Comparison of ENCODE assay signal across 8 cellular contexts in genomic region chr1:235867903-235868469, GRCh38. TPM values are rescaled to one million over a fixed set of nuclear protein-coding genes. Genes with fewer than 3 reads are reported as not detected.
DNase-seq lines count a peak whose midpoint lies in the region; ATAC-seq and TF ChIP-seq lines count a peak whose summit lies in the region.

No MANE protein-coding gene starts in this region.

- H3K4me1 ChIP-seq in adrenal gland (replicated peaks in 1 of 2), result peaks cover 11 to 37% of the 10 kb centered on the region in 2 donors

- ATAC-seq in omental fat pad (ENCODE audit: low FRiP score) (no peak), GM18873 (IDR thresholded peaks at IDR 0.05; ENCODE audit: low FRiP score, unreplicated experiment) (no peak)

- H3K4me3 ChIP-seq in MG63 (peak overlapping the region; percentile 72; the same call in 1 of the 2 replicates), adrenal gland (peak overlapping the region in 1 of 4 donors; percentile 69)

- no peak for TF ChIP-seq POLR2A in adrenal gland (IDR thresholded peaks at IDR 0.05)

- TF ChIP-seq CTCF in adrenal gland (IDR thresholded peaks at IDR 0.05) (no peak), neural crest cell (conservative IDR thresholded peaks at IDR 0.05) (no peak), omental fat pad (IDR thresholded peaks at IDR 0.05) (no peak)

- peaks cover 30% of the 10 kb centered on the region for H3K27me3 Mint-ChIP-seq in neural crest cell (ENCODE audit: low read depth)

- H3K36me3 Mint-ChIP-seq in neural crest cell (ENCODE audit: low read depth), result no peaks in the 10 kb centered on the region

- H3K9me3 Mint-ChIP-seq in neural crest cell, result no peaks in the 10 kb centered on the region

- H3K27ac Mint-ChIP-seq in neural crest cell (ENCODE audit: unreplicated experiment), result no peak overlapping the region

- peaks cover 24% of the 10 kb centered on the region for H3K4me1 Mint-ChIP-seq in neural crest cell

- H3K4me3 Mint-ChIP-seq in neural crest cell, result peak overlapping the region; percentile 96

- intact Hi-C loops in adrenal gland (cut with DNase I), result loop anchor here in 1 of 2 donors (5.0 kb wide), 1 partner anchor 104 kb away; no protein-coding TSS in a partner anchor

- no peaks in the 10 kb centered on the region for H3K27me3 ChIP-seq in MG63
- no peaks in the 10 kb centered on the region for H3K27me3 ChIP-seq in adrenal gland

- peak; percentile 29 for DNase-seq in stimulated activated CD8-positive, alpha-beta memory T cell treated with anti-CD3 and anti-CD28 coated beads, Interleukin-12 subunit alpha, Interleukin-12 subunit beta, amount 100 ng/mL, for 1 hour (ENCODE audit: low read depth)
- DNase-seq in stimulated activated CD8-positive, alpha-beta memory T cell treated with anti-CD3 and anti-CD28 coated beads, Interleukin-4, amount 100 ng/mL, for 48 hours, result no peak
- DNase-seq in MG63 (no peak), adrenal gland (no peak), neural crest cell (ENCODE audit: low read depth, low spot score) (no peak), NCI-H226 (no peak), omental fat pad (ENCODE audit: low spot score) (no peak)

- H3K9me3 ChIP-seq in MG63 (no peaks in the 10 kb centered on the region), adrenal gland (replicated peaks in 1 of 3) (no peaks in the 10 kb centered on the region)

- 59 to 65% (median 63%) methylated on average over 9 of the region's 9 CpGs for WGBS in adrenal gland, 4 donors

- H3K27ac ChIP-seq in adrenal gland, result peak overlapping the region in 3 of 5 donors; percentile 89 to 94 (median 91)

- no peaks in the 10 kb centered on the region for H3K36me3 ChIP-seq in MG63
- H3K36me3 ChIP-seq in adrenal gland (replicated peaks in 1 of 2), result no peaks in the 10 kb centered on the region

RNA-seq across cellular contexts. Expression of gene LYST, which starts 1.3 kb away (rescaled TPM):
- total RNA-seq in MG63 (2014; rRNA removed; shearing (Covaris generic); ENCODE audit: low replicate concordance), result 7.0 and 7.8 TPM in 2 replicates
- 10 to 100 TPM; 13.9 to 48.0 (median 21.3) TPM for total RNA-seq in adrenal gland
- polyA plus RNA-seq in adrenal gland, result 10 to 100 TPM in 2 of 3 donors, 1 to 10 TPM in 1; 6.7 to 20.1 (median 10.5) TPM
- 5.3 and 6.1 TPM in 2 replicates for total RNA-seq in neural crest cell
- total RNA-seq in omental fat pad, result 100 to 1,000 TPM in 1 of 4 donors, 10 to 100 TPM in 3; 27.8 to 128 (median 41.3) TPM
